1 cellular context compared by ENCODE assay signal in the genomic region with DNA sequence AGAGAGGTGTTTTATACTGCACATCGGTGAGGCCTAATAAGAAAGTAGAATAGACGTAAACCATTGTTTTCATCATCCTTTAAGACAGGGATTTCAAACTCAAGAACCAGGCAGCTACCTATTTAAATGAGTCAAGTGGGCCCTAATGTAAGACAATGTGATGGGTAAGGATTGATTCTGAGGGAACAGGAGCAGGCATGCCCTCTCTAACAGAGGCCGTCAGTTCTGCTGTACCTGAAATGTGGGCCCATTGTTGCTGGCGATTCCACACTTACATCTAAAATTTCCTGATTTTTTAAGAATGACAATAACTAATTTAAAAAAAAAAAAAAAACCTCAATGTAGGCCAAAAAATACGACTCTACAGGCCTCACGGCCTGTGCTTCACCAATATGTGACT.
TF ChIP-seq lines count a peak whose summit lies in the region.

No MANE protein-coding gene starts in this region.

TF ChIP-seq in WTC11, 78 proteins besides CTCF, POLR2A, EP300 and RAD21 (continued from another document):
- TF ChIP-seq ZNF281 (CRISPR knock-in tag; IDR thresholded peaks at IDR 0.05) (no peak), ZNF219 (CRISPR knock-in tag; IDR thresholded peaks at IDR 0.05; ENCODE audit: borderline replicate concordance) (no peak), ATF1 (CRISPR knock-in tag; IDR thresholded peaks at IDR 0.05) (no peak), JUN (CRISPR knock-in tag; IDR thresholded peaks at IDR 0.05) (no peak), ZMAT4 (CRISPR knock-in tag; IDR thresholded peaks at IDR 0.05) (no peak), OVOL2 (CRISPR knock-in tag; IDR thresholded peaks at IDR 0.05; ENCODE audit: borderline replicate concordance) (no peak), ERG (CRISPR knock-in tag; IDR thresholded peaks at IDR 0.05) (no peak), ETV6 (CRISPR knock-in tag; IDR thresholded peaks at IDR 0.05) (no peak), PREB (CRISPR knock-in tag; IDR thresholded peaks at IDR 0.05; ENCODE audit: borderline replicate concordance) (no peak), ATF6 (CRISPR knock-in tag; IDR thresholded peaks at IDR 0.05) (no peak), ZBTB21 (CRISPR knock-in tag; IDR thresholded peaks at IDR 0.05; ENCODE audit: borderline replicate concordance) (no peak)
- TF ChIP-seq, protein P1, sequence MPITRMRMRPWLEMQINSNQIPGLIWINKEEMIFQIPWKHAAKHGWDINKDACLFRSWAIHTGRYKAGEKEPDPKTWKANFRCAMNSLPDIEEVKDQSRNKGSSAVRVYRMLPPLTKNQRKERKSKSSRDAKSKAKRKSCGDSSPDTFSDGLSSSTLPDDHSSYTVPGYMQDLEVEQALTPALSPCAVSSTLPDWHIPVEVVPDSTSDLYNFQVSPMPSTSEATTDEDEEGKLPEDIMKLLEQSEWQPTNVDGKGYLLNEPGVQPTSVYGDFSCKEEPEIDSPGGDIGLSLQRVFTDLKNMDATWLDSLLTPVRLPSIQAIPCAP (CRISPR knock-in tag; IDR thresholded peaks at IDR 0.05) = no peak
- TF ChIP-seq, protein P2, sequence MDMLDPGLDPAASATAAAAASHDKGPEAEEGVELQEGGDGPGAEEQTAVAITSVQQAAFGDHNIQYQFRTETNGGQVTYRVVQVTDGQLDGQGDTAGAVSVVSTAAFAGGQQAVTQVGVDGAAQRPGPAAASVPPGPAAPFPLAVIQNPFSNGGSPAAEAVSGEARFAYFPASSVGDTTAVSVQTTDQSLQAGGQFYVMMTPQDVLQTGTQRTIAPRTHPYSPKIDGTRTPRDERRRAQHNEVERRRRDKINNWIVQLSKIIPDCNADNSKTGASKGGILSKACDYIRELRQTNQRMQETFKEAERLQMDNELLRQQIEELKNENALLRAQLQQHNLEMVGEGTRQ (CRISPR knock-in tag; IDR thresholded peaks at IDR 0.05) = no peak
TF ChIP-seq in WTC11: peak in this region for 0.
